17 cellular contexts compared by ENCODE assay signal in the genomic region with DNA sequence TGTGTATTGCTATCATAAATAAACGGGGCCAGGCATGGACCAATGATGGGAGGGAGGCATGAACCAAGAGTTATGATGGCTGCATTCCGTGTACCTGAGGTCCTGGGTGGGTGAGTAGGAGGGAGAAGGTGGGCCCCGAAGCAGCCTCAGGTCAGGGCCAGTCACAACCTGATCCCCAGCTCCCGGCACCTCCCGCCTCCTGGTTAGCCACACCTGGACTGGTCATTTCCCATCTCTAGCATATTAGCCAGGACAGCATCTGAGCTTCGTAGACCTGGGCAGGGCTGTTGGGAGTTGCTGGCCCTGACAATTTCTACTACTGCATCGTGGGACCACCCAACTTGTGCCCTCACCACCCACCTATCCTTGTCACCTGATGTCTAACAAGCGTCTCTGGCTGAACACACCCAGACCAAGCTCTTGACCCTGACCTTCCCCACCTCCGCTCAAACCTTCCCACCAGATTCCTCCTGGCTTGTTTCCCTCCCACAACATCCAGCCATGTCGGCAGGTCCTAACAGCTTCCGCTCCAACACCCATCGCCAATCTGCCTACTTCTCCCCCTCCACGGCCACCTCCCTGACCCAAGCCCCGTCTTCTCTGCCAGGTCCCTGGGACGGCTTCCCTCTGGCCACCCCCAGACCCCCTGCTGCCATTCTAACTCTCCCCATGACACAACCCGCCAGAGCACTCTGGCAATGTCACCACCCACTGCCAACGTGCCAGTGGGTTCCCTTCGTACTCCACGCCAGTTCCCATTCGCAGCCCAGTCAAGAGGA.
DNase-seq lines count a peak whose midpoint lies in the region; ATAC-seq, FAIRE-seq and TF ChIP-seq lines count a peak whose summit lies in the region.
"Had no signal": no experiment of that assay in that cellular context is flagged by ENCODE, and none has a peak within 500 bp of the region (broad histone marks: within the 10 kb centered on the region; RNA-seq: fewer than 3 reads in every experiment).

No MANE protein-coding gene starts in this region.

- CTCF ChIA-PET in HepG2 (lab: Yijun Ruan, JAX; ENCODE audit: low intra/inter-chr PET ratio, low total read pairs): no interaction called here

- H3K27me3 ChIP-seq in right lobe of liver (no peaks in the 10 kb centered on the region), HepG2 (ENCODE audit: control insufficient read depth in 1 of 2, insufficient read depth in 2 of 2, low read length in 2 of 2) (no peaks in the 10 kb centered on the region), osteoblast (ENCODE audit: insufficient read depth, low read length) (peaks cover 6% of the 10 kb centered on the region), upper lobe of right lung (peaks cover 20% of the 10 kb centered on the region), esophagus squamous epithelium (peaks cover 0 to 78% (median 4%) of the 10 kb centered on the region in 4 donors)
- H3K27me3 ChIP-seq: BLaER1 had no signal

- POLR2A ChIA-PET in HepG2 (lab: Yijun Ruan, JAX): no interaction called here

- DNase-seq in right lobe of liver (peak in 2 of 3 donors; percentile 9 to 35), HepG2 (ENCODE audit: low spot score) (no peak), islet precursor cell (peak; percentile 37), osteoblast (ENCODE audit: insufficient read length, low spot score, missing footprints) (peak; percentile 70), upper lobe of right lung (peak; percentile 46), esophagus squamous epithelium (lab: John Stamatoyannopoulos, UW) (no peak), NCI-H526 treated with DMSO at 0.1 percent for 48 hours (lab: John Stamatoyannopoulos, UW) (no peak)
- DNase-seq: AML-193; CD4-positive, CD25-positive, alpha-beta regulatory T cell; DMS79; GM23248 had no signal

- FAIRE-seq in HepG2 (lab: Jason Lieb, UNC): no peak
- FAIRE-seq: GM12878, GM18507, H54 had no signal

- H2AFZ ChIP-seq in HepG2 (ENCODE audit: low read length): no peak overlapping the region
- no peak overlapping the region for H2AFZ ChIP-seq in osteoblast (ENCODE audit: low read length)
- H2AFZ ChIP-seq: GM23248 had no signal

- no TSS peak for BruUV-seq in HepG2 (replicated peaks; lab: Mats Ljungman, UMichigan)

- intact Hi-C loops in right lobe of liver (cut with DNase I) (no loop called here), HepG2 (cut with micrococcal nuclease; ENCODE audit: unreplicated experiment) (no loop called here), upper lobe of right lung (cut with DNase I) (no loop called here), esophagus squamous epithelium (cut with DNase I) (no loop called here)

- in situ Hi-C loops in HepG2 (cut with HindIII; ENCODE audit: extremely low pct_ligation_motif_present, low pct_unique_long_range_greater_than_20kb): no loop called here

- no peaks in the 10 kb centered on the region for H3K9me3 ChIP-seq in right lobe of liver
- H3K9me3 ChIP-seq in HepG2 (ENCODE audit: low read length): no peaks in the 10 kb centered on the region
- H3K9me3 ChIP-seq in osteoblast (ENCODE audit: low read depth, low read length): no peaks in the 10 kb centered on the region
- H3K9me3 ChIP-seq in upper lobe of right lung: no peaks in the 10 kb centered on the region
- H3K9me3 ChIP-seq in esophagus squamous epithelium: no peaks in the 10 kb centered on the region
- H3K9me3 ChIP-seq: BLaER1 had no signal

- TF ChIP-seq POLR2A in right lobe of liver (IDR thresholded peaks at IDR 0.05): no peak
- TF ChIP-seq POLR2A in HepG2 (IDR thresholded peaks at IDR 0.05; ENCODE audit: insufficient read depth in 1 of 2, low read depth in 2 of 2, low read length in 2 of 2): no peak
- TF ChIP-seq POLR2A in esophagus squamous epithelium (IDR thresholded peaks at IDR 0.05): no peak

- H3K4me2 ChIP-seq in HepG2 (ENCODE audit: low read depth, low read length) (no peak overlapping the region), osteoblast (ENCODE audit: insufficient read depth, low read length) (no peak overlapping the region)
- H3K4me2 ChIP-seq: BLaER1 had no signal

- no peak for TF ChIP-seq RAD21 in HepG2 (CRISPR knock-in tag; IDR thresholded peaks at IDR 0.05)

- H3K4me1 ChIP-seq in right lobe of liver (peaks cover 0 to 5% (median 0%) of the 10 kb centered on the region in 4 donors), HepG2 (ENCODE audit: insufficient read depth, low read length) (no peaks in the 10 kb centered on the region), osteoblast (ENCODE audit: insufficient read depth, low read length) (no peaks in the 10 kb centered on the region), upper lobe of right lung (no peaks in the 10 kb centered on the region), esophagus squamous epithelium (peaks cover 0 to 9% (median 0%) of the 10 kb centered on the region in 3 donors)

- ATAC-seq in right lobe of liver (no peak), HepG2 (no peak), upper lobe of right lung (no peak), GM18511 (IDR thresholded peaks at IDR 0.05; ENCODE audit: unreplicated experiment) (no peak)
- ATAC-seq: GM12878 had no signal

- H3K9ac ChIP-seq in HepG2 (ENCODE audit: insufficient read depth, low read depth, low read length): no peak overlapping the region
- H3K9ac ChIP-seq: BLaER1, GM23248 had no signal

- H3K4me3 ChIP-seq in right lobe of liver: no peak overlapping the region
- H3K4me3 ChIP-seq in HepG2 (replicated peaks in 1 of 3; ENCODE audit: insufficient read depth in 1 of 3, low read depth in 2 of 3, low read length in 3 of 3): no peak overlapping the region
- H3K4me3 ChIP-seq in osteoblast (ENCODE audit: insufficient read depth, low read length): no peak overlapping the region
- no peak overlapping the region for H3K4me3 ChIP-seq in upper lobe of right lung
- no peak overlapping the region for H3K4me3 ChIP-seq in esophagus squamous epithelium
- H3K4me3 ChIP-seq: BLaER1, GM12878, GM23248 had no signal

- H3K36me3 ChIP-seq in right lobe of liver: no peaks in the 10 kb centered on the region
- H3K36me3 ChIP-seq in HepG2 (replicated peaks in 1 of 2; ENCODE audit: control insufficient read depth in 1 of 2, insufficient read depth in 2 of 2, low read length in 2 of 2): 0 out of 5 replicates have a peak, but pooled peaks cover 0 to 5% of the 10 kb centered on the region in 2 experiments
- no peaks in the 10 kb centered on the region for H3K36me3 ChIP-seq in osteoblast (ENCODE audit: insufficient read depth, low read length)
- no peaks in the 10 kb centered on the region for H3K36me3 ChIP-seq in upper lobe of right lung
- H3K36me3 ChIP-seq in esophagus squamous epithelium: no peaks in the 10 kb centered on the region
- H3K36me3 ChIP-seq: BLaER1 had no signal

- TF ChIP-seq CTCF in right lobe of liver (IDR thresholded peaks at IDR 0.05) (no peak), HepG2 (CRISPR knock-in tag; IDR thresholded peaks at IDR 0.05) (no peak), osteoblast (IDR thresholded peaks at IDR 0.05; ENCODE audit: extremely low read depth, low read depth, low read length) (no peak), upper lobe of right lung (IDR thresholded peaks at IDR 0.05) (no peak), esophagus squamous epithelium (IDR thresholded peaks at IDR 0.05) (no peak)

- TF ChIP-seq EP300 in HepG2 (IDR thresholded peaks at IDR 0.05; ENCODE audit: low read depth in 2 of 2, low read length in 2 of 2) (no peak), HepG2 (CRISPR knock-in tag; IDR thresholded peaks at IDR 0.05; ENCODE audit: borderline replicate concordance) (no peak)

- H3K79me2 ChIP-seq in HepG2 (ENCODE audit: insufficient read depth, low read length) (no peaks in the 10 kb centered on the region), osteoblast (ENCODE audit: insufficient read depth, low read length) (no peaks in the 10 kb centered on the region)

- 80% methylated on average over 17 of the region's 20 CpGs for WGBS in right lobe of liver (ENCODE audit: insufficient coverage, low coverage, low lambda C conversion rate, missing lambda C conversion rate)
- whole genome bisulfite sequencing in HepG2 (ENCODE audit: low lambda C conversion rate): 94% methylated on average over 17 of the region's 20 CpGs
- 70 to 73% methylated on average over 17 to 18 of the region's 20 CpGs for WGBS in esophagus squamous epithelium, 2 donors

- no peak overlapping the region for H3K27ac ChIP-seq in right lobe of liver
- H3K27ac ChIP-seq in HepG2 (ENCODE audit: extremely low read length, insufficient read depth, low read length): no peak overlapping the region
- H3K27ac ChIP-seq in osteoblast (ENCODE audit: low read depth, low read length): no peak overlapping the region
- no peak overlapping the region for H3K27ac ChIP-seq in upper lobe of right lung
- H3K27ac ChIP-seq in esophagus squamous epithelium: no peak overlapping the region
- H3K27ac ChIP-seq: 22Rv1, BLaER1, GM23248 had no signal

- H4K20me1 ChIP-seq in HepG2 (ENCODE audit: insufficient read depth, low read length) (peaks cover 6% of the 10 kb centered on the region; the same call in 1 of the 2 replicates), osteoblast (ENCODE audit: insufficient read depth, low read length) (no peaks in the 10 kb centered on the region)
- H4K20me1 ChIP-seq: BLaER1 had no signal

TF ChIP-seq in HepG2, 621 proteins besides CTCF, POLR2A, EP300 and RAD21 (continues in another document):
- TF ChIP-seq MBD4 (IDR thresholded peaks at IDR 0.05; ENCODE audit: borderline replicate concordance, low read length): no peak
- TF ChIP-seq U2AF2 (IDR thresholded peaks at IDR 0.05; ENCODE audit: low read depth, low read length): no peak
- no peak for TF ChIP-seq RBFOX2 (IDR thresholded peaks at IDR 0.05; ENCODE audit: low read depth, low read length)
- no peak for TF ChIP-seq ZNF431 (CRISPR knock-in tag; IDR thresholded peaks at IDR 0.05; ENCODE audit: borderline replicate concordance, low read depth)
- TF ChIP-seq ZKSCAN5 (CRISPR knock-in tag; IDR thresholded peaks at IDR 0.05): no peak
- TF ChIP-seq ZFP91 (CRISPR knock-in tag; IDR thresholded peaks at IDR 0.05; ENCODE audit: borderline replicate concordance): no peak
- no peak for TF ChIP-seq AHR (CRISPR knock-in tag; IDR thresholded peaks at IDR 0.05)
- TF ChIP-seq ZBTB8A (CRISPR knock-in tag; IDR thresholded peaks at IDR 0.05; ENCODE audit: borderline replicate concordance, low read depth): no peak

Comparison
In these comparisons a context has a peak if more than half of its experiments do, and no peak if none do; other contexts are left out.
1. DNase-seq: peak in right lobe of liver (2 of 3), islet precursor cell (single experiment), osteoblast (single experiment) and upper lobe of right lung (single experiment); none in HepG2 (single experiment), esophagus squamous epithelium (single experiment) and NCI-H526 treated with DMSO at 0.1 percent for 48 hours (single experiment).